Comparison of ENCODE assay signal across 1 cellular context in the genomic region with DNA sequence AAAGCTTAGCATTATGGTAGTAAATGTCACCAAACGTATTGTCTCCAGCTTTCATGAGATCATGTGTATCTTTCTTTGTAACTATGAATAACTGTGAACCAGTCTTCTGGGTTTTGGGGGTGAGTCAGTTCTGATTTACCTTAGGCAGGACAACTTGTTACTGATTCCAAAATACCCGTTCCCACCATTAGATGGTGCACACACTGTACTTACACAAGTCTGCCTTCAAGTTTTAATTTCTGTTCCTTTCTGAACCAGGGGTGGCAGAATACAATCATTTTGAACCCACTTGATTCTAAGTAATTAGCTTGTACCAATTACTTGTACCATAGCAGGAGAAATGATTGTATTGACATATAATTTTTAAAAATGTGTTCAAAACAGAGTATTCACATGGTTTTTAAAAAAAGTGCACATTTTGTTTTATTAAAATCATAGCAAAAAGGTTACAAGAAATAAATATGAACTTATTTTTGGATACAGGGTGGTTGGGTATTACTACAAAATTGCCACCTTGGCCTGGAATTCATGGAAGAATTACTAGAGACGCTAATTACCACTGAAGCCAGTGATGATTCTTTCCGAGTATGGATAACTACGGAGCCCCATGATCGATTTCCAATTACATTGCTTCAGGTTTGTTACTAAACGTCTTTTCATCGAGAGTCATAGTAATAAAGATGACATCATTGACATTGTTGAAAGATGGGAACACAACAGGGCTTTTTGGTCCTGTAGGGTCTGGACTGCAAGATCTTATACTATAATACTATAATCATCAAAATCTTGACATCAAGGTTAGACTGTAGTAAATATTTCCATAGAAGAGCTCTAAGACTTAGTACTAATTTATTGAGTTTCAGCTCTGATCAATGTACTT.
TF ChIP-seq lines count a peak whose summit lies in the region.

No MANE protein-coding gene starts in this region.

TF ChIP-seq in K562, 482 proteins besides CTCF, POLR2A, EP300 and RAD21 (continued from another document):
- TF ChIP-seq, protein P1, sequence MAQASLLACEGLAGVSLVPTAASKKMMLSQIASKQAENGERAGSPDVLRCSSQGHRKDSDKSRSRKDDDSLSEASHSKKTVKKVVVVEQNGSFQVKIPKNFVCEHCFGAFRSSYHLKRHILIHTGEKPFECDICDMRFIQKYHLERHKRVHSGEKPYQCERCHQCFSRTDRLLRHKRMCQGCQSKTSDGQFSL (CRISPR knock-in tag; IDR thresholded peaks at IDR 0.05): no peak
- TF ChIP-seq, protein P1 (tag; IDR thresholded peaks at IDR 0.05): no peak
- peak; percentile 78 for TF ChIP-seq SMC3 (conservative IDR thresholded peaks at IDR 0.05; ENCODE audit: insufficient read depth, low read depth, low read length)
- no peak for TF ChIP-seq BACH1 (tag; IDR thresholded peaks at IDR 0.05)
- TF ChIP-seq TRIM28 (IDR thresholded peaks at IDR 0.05): no peak
- no peak for TF ChIP-seq SUPT5H (IDR thresholded peaks at IDR 0.05)
- TF ChIP-seq PHTF2 (CRISPR knock-in tag; IDR thresholded peaks at IDR 0.05): no peak
- TF ChIP-seq XRCC5 (IDR thresholded peaks at IDR 0.05; ENCODE audit: low read depth, low read length): no peak
- TF ChIP-seq, protein P2, sequence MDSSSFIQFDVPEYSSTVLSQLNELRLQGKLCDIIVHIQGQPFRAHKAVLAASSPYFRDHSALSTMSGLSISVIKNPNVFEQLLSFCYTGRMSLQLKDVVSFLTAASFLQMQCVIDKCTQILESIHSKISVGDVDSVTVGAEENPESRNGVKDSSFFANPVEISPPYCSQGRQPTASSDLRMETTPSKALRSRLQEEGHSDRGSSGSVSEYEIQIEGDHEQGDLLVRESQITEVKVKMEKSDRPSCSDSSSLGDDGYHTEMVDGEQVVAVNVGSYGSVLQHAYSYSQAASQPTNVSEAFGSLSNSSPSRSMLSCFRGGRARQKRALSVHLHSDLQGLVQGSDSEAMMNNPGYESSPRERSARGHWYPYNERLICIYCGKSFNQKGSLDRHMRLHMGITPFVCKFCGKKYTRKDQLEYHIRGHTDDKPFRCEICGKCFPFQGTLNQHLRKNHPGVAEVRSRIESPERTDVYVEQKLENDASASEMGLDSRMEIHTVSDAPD (CRISPR knock-in tag; IDR thresholded peaks at IDR 0.05): no peak
- TF ChIP-seq CUX1 (CRISPR knock-in tag; IDR thresholded peaks at IDR 0.05): no peak
- TF ChIP-seq HNRNPH1 (optimal IDR thresholded peaks at IDR 0.05; ENCODE audit: low read depth, low read length): no peak
- no peak for TF ChIP-seq TGIF2 (CRISPR knock-in tag; IDR thresholded peaks at IDR 0.05)
- TF ChIP-seq MITF (IDR thresholded peaks at IDR 0.05): no peak
TF ChIP-seq in K562: peak in this region for 10.
